8 cellular contexts compared by ENCODE assay signal in genomic region chr3:182490601-182491485, GRCh38.
A peak's percentile ranks its signal among the peaks of the same experiment; 100 is the strongest.
DNase-seq lines count a peak whose midpoint lies in the region; ATAC-seq and TF ChIP-seq lines count a peak whose summit lies in the region.

No MANE protein-coding gene starts in this region.

- intact Hi-C loops in sciatic nerve (cut with DNase I) = no loop called here
- intact Hi-C loops in lower leg skin (cut with DNase I; ENCODE audit: low total_unique reads) = no loop called here

- no peak overlapping the region for H3K4me2 ChIP-seq in KMS-11

- H3K4me3 ChIP-seq in KMS-11 (IDR thresholded peaks at IDR 0.05; ENCODE audit: insufficient read depth, low read depth, low read length) = no peak overlapping the region
- no peak overlapping the region for H3K4me3 ChIP-seq in fibroblast of mammary gland (ENCODE audit: control insufficient read depth, low read depth, low read length)
- H3K4me3 ChIP-seq in lower leg skin (ENCODE audit: low read depth, poor library complexity, severe bottlenecking) = no peak overlapping the region

- DNase-seq in D341Med (ENCODE audit: low spot score) = peak; percentile 32
- DNase-seq in NOMO-1 treated with dmso at 0.1 percent for 144 hours (lab: John Stamatoyannopoulos, UW; ENCODE audit: unreplicated experiment) = peak; percentile 3
- peak; percentile 6 for DNase-seq in fibroblast of mammary gland (ENCODE audit: low read depth)
- no peak for DNase-seq in sciatic nerve (ENCODE audit: low spot score)
- DNase-seq in UCSD-AML1 (lab: John Stamatoyannopoulos, UW; ENCODE audit: unreplicated experiment) = no peak
- no peak for DNase-seq in lower leg skin (ENCODE audit: low spot score in 2 of 2)

- no peaks in the 10 kb centered on the region for H3K79me2 ChIP-seq in KMS-11 (ENCODE audit: insufficient read depth, low read depth)

- H3K36me3 ChIP-seq in KMS-11 (ENCODE audit: insufficient read depth) = no peaks in the 10 kb centered on the region

- WGBS in lower leg skin, 2 donors = 52 to 56% methylated on average over 10 of the region's 10 CpGs

- TF ChIP-seq POLR2A in lower leg skin (IDR thresholded peaks at IDR 0.05) = no peak

- H4K20me1 ChIP-seq in KMS-11 (ENCODE audit: insufficient read depth) = no peaks in the 10 kb centered on the region

- no peak overlapping the region for H3K9ac ChIP-seq in KMS-11

- ATAC-seq in sciatic nerve (peak; percentile 44), GM18517 (IDR thresholded peaks at IDR 0.05; ENCODE audit: unreplicated experiment) (no peak)

- peak; percentile 80 for TF ChIP-seq CTCF in KMS-11 (conservative IDR thresholded peaks at IDR 0.05; ENCODE audit: low read depth, low read length)
- TF ChIP-seq CTCF in fibroblast of mammary gland (conservative IDR thresholded peaks at IDR 0.05; ENCODE audit: control insufficient read depth, insufficient read depth, low read depth, low read length) = peak; percentile 21
- no peak for TF ChIP-seq CTCF in lower leg skin (IDR thresholded peaks at IDR 0.05)

- no peak overlapping the region for H2AFZ ChIP-seq in KMS-11 (ENCODE audit: low read depth)

- H3K27me3 ChIP-seq in KMS-11 (ENCODE audit: insufficient read depth, low read depth) = no peaks in the 10 kb centered on the region

- peaks cover 17% of the 10 kb centered on the region for H3K4me1 ChIP-seq in KMS-11 (ENCODE audit: low read depth, poor library complexity, severe bottlenecking)

- H3K27ac ChIP-seq in KMS-11 = no peak overlapping the region

Comparison
In these comparisons a context has a peak if more than half of its experiments do, and no peak if none do; other contexts are left out.
1. DNase-seq: peak in D341Med (single experiment), NOMO-1 treated with dmso at 0.1 percent for 144 hours (single experiment) and fibroblast of mammary gland (single experiment); none in sciatic nerve (single experiment), UCSD-AML1 (single experiment) and lower leg skin (0 of 2).
2. CTCF ChIP-seq: peak in KMS-11 (single experiment) and fibroblast of mammary gland (single experiment); none in lower leg skin (0 of 3).